In genomic region chr4:1337376-1337831, GRCh38 we compare ENCODE assay signal across 13 cellular contexts. TPM values are rescaled to one million over a fixed set of nuclear protein-coding genes. Genes with fewer than 3 reads are reported as not detected.
DNase-seq lines count a peak whose midpoint lies in the region; ATAC-seq, FAIRE-seq and TF ChIP-seq lines count a peak whose summit lies in the region.
"Had no signal": no experiment of that assay in that cellular context is flagged by ENCODE, and none has a peak within 500 bp of the region (broad histone marks: within the 10 kb centered on the region; RNA-seq: fewer than 3 reads in every experiment).

No MANE protein-coding gene starts in this region.

- H3K23ac ChIP-seq in trophoblast cell (ENCODE audit: low read length): no peak overlapping the region

- H3K79me1 ChIP-seq in trophoblast cell (ENCODE audit: low read length): no peaks in the 10 kb centered on the region

- WGBS in trophoblast cell (ENCODE audit: extremely low coverage, insufficient coverage, insufficient read length): no CpG with 5 or more reads among the region's 11 CpGs

- no peak overlapping the region for H2AK5ac ChIP-seq in trophoblast cell (ENCODE audit: low read length)

- H3K4ac ChIP-seq in trophoblast cell (ENCODE audit: low read depth, low read length): no peak overlapping the region

- peak overlapping the region; percentile 71 for H3K27ac Mint-ChIP-seq in astrocyte (ENCODE audit: unreplicated experiment)

- DNase-seq in AG08395 (ENCODE audit: low spot score): peak; percentile 27
- no peak for DNase-seq in RWPE2 (ENCODE audit: low spot score)
- no peak for DNase-seq in astrocyte (ENCODE audit: low read depth)
- DNase-seq in renal cortical epithelial cell (ENCODE audit: low read depth): peak; percentile 23
- no peak for DNase-seq in trophoblast cell
- DNase-seq in upper lobe of right lung: no peak
- DNase-seq: DMS 273 treated with DMSO at 0.1 percent for 48 hours, HCEC 1CT, heart right ventricle, NCI-H1417 treated with DMSO at 0.1 percent for 48 hours had no signal

- H3K18ac ChIP-seq in trophoblast cell (ENCODE audit: low read length): no peak overlapping the region

- H3K4me1 ChIP-seq in RWPE2 (ENCODE audit: insufficient read depth, poor library complexity, severe bottlenecking) (no peaks in the 10 kb centered on the region), astrocyte (ENCODE audit: insufficient read depth, low read length) (peaks cover 3% of the 10 kb centered on the region), trophoblast cell (ENCODE audit: control insufficient read depth in 1 of 2, insufficient read depth in 2 of 2, low read length in 2 of 2) (no peaks in the 10 kb centered on the region), upper lobe of right lung (no peaks in the 10 kb centered on the region)

- H3K27me3 Mint-ChIP-seq in astrocyte (ENCODE audit: low read depth, unreplicated experiment): no peaks in the 10 kb centered on the region

- no peak overlapping the region for H3K14ac ChIP-seq in trophoblast cell (ENCODE audit: low read length)

- H2BK120ac ChIP-seq in trophoblast cell (ENCODE audit: insufficient read depth, low read length, poor library complexity): no peak overlapping the region

- no peak overlapping the region for H3K4me2 ChIP-seq in astrocyte (ENCODE audit: low read length)
- H3K4me2 ChIP-seq in trophoblast cell (ENCODE audit: low read length): no peak overlapping the region

- H2BK12ac ChIP-seq in trophoblast cell (ENCODE audit: low read length): no peak overlapping the region

- ATAC-seq in RWPE2 (ENCODE audit: low read depth) (peak; percentile 30; the same call in 2 of the 3 replicates), GM21515 (IDR thresholded peaks at IDR 0.05; ENCODE audit: unreplicated experiment) (no peak), HG03571 (IDR thresholded peaks at IDR 0.05; ENCODE audit: unreplicated experiment) (no peak), upper lobe of right lung (no peak)

- H3K9me3 Mint-ChIP-seq in astrocyte (ENCODE audit: unreplicated experiment): peaks cover 6% of the 10 kb centered on the region

- H3K9me3 ChIP-seq in RWPE2 (ENCODE audit: severe bottlenecking) (peaks cover 3% of the 10 kb centered on the region), astrocyte (ENCODE audit: insufficient read depth, low read depth, low read length) (peaks cover 2% of the 10 kb centered on the region), trophoblast cell (ENCODE audit: insufficient read depth, low read depth, low read length) (peaks cover 11% of the 10 kb centered on the region), upper lobe of right lung (no peaks in the 10 kb centered on the region)

- H3K27ac ChIP-seq in RWPE2 (ENCODE audit: poor library complexity, severe bottlenecking) (peak overlapping the region; percentile 28), astrocyte (ENCODE audit: low read depth, low read length) (no peak overlapping the region), trophoblast cell (ENCODE audit: low read depth, low read length) (no peak overlapping the region), upper lobe of right lung (no peak overlapping the region)

- no peaks in the 10 kb centered on the region for H3K27me3 ChIP-seq in RWPE2 (ENCODE audit: insufficient read depth, poor library complexity, severe bottlenecking)
- no peaks in the 10 kb centered on the region for H3K27me3 ChIP-seq in astrocyte (ENCODE audit: insufficient read depth, low read length)
- no peaks in the 10 kb centered on the region for H3K27me3 ChIP-seq in trophoblast cell (ENCODE audit: insufficient read depth, low read length)
- H3K27me3 ChIP-seq in upper lobe of right lung: no peaks in the 10 kb centered on the region
- H3K27me3 ChIP-seq: heart right ventricle had no signal

- H3K9ac ChIP-seq in astrocyte (ENCODE audit: low read length) (no peak overlapping the region), trophoblast cell (ENCODE audit: low read length) (no peak overlapping the region)

- intact Hi-C loops in upper lobe of right lung (cut with DNase I): no loop called here

- H3K4me1 Mint-ChIP-seq in astrocyte (ENCODE audit: low read depth, unreplicated experiment): peaks cover 19% of the 10 kb centered on the region

- H3K4me3 Mint-ChIP-seq in astrocyte (ENCODE audit: unreplicated experiment): peak overlapping the region; percentile 3

- TF ChIP-seq CTCF in RWPE2 (IDR thresholded peaks at IDR 0.05; ENCODE audit: poor library complexity, severe bottlenecking): no peak
- no peak for TF ChIP-seq CTCF in astrocyte (IDR thresholded peaks at IDR 0.05; ENCODE audit: insufficient read depth, low read depth, low read length)
- no peak for TF ChIP-seq CTCF in upper lobe of right lung (IDR thresholded peaks at IDR 0.05)

- H2AFZ ChIP-seq in astrocyte (ENCODE audit: low read depth, low read length) (no peak overlapping the region), trophoblast cell (ENCODE audit: insufficient read depth, low read length, poor library complexity) (no peak overlapping the region)

- H2BK5ac ChIP-seq in trophoblast cell (ENCODE audit: low read depth, low read length, poor library complexity): no peak overlapping the region

- no peak overlapping the region for H4K12ac ChIP-seq in trophoblast cell (ENCODE audit: low read depth, low read length)

- no peak for FAIRE-seq in astrocyte (lab: Jason Lieb, UNC)

- H3K36me3 Mint-ChIP-seq in astrocyte (ENCODE audit: low read depth, unreplicated experiment): peaks cover 46% of the 10 kb centered on the region

- H4K91ac ChIP-seq in trophoblast cell (ENCODE audit: low read depth, low read length): no peak overlapping the region

- H4K8ac ChIP-seq in trophoblast cell (ENCODE audit: low read depth, low read length): no peak overlapping the region

- H4K20me1 ChIP-seq in astrocyte (ENCODE audit: insufficient read depth, low read length): peaks cover 37% of the 10 kb centered on the region

- H3K4me3 ChIP-seq in RWPE2 (ENCODE audit: severe bottlenecking) (no peak overlapping the region), astrocyte (ENCODE audit: insufficient read depth, low read depth, low read length) (no peak overlapping the region), trophoblast cell (ENCODE audit: low read depth, low read length) (no peak overlapping the region), upper lobe of right lung (no peak overlapping the region)
- H3K4me3 ChIP-seq: heart right ventricle, skin epidermis had no signal

- peaks cover 76% of the 10 kb centered on the region for H3K36me3 ChIP-seq in RWPE2 (ENCODE audit: low read depth)
- H3K36me3 ChIP-seq in astrocyte (ENCODE audit: insufficient read depth, low read length): peaks cover 41% of the 10 kb centered on the region
- H3K36me3 ChIP-seq in trophoblast cell (ENCODE audit: control insufficient read depth in 1 of 2, insufficient read depth in 2 of 2, low read length in 2 of 2): peaks cover 69 to 79% of the 10 kb centered on the region in 2 experiments
- H3K36me3 ChIP-seq in upper lobe of right lung: peaks cover 66% of the 10 kb centered on the region

- peaks cover 12% of the 10 kb centered on the region for H3K79me2 ChIP-seq in astrocyte (ENCODE audit: insufficient read depth, low read length)
- H3K79me2 ChIP-seq in trophoblast cell (ENCODE audit: control insufficient read depth, insufficient read depth, low read length, poor library complexity): no peaks in the 10 kb centered on the region

RNA-seq across cellular contexts. Expression of gene UVSSA, which starts 9.6 kb away (rescaled TPM):
- 14.2 and 14.8 TPM in 2 replicates for total RNA-seq in astrocyte
- 4.7 and 10.9 TPM in 2 replicates for total RNA-seq in renal cortical epithelial cell
- 8.1 and 8.5 TPM in 2 replicates for polyA plus RNA-seq in trophoblast cell (2013)
- total RNA-seq in upper lobe of right lung: 28.3 TPM

RNA-seq across cellular contexts. Expression of gene MAEA, which starts 47.7 kb away (rescaled TPM):
- total RNA-seq in astrocyte (73.3 and 79.3 TPM in 2 replicates), renal cortical epithelial cell (90.5 and 139 TPM in 2 replicates), upper lobe of right lung (63.2 TPM)
- polyA plus RNA-seq in trophoblast cell (2013): 58.8 and 59.3 TPM in 2 replicates

Comparison
In these comparisons a context has a peak if more than half of its experiments do, and no peak if none do; other contexts are left out.
1. DNase-seq: peak in AG08395 (single experiment) and renal cortical epithelial cell (single experiment); none in RWPE2 (single experiment), astrocyte (single experiment), trophoblast cell (0 of 2) and upper lobe of right lung (single experiment).